Comparison of ENCODE assay signal across 8 cellular contexts in genomic region chr1:101238681-101239094, GRCh38. TPM values are rescaled to one million over a fixed set of nuclear protein-coding genes. Genes with fewer than 3 reads are reported as not detected.
DNase-seq lines count a peak whose midpoint lies in the region; ATAC-seq and TF ChIP-seq lines count a peak whose summit lies in the region.

No MANE protein-coding gene starts in this region.

- H3K4me1 ChIP-seq in right lobe of liver: no peaks in the 10 kb centered on the region

- WGBS in right lobe of liver (ENCODE audit: insufficient coverage, low coverage, low lambda C conversion rate, missing lambda C conversion rate): 5% methylated on average over 14 of the region's 17 CpGs

- no peaks in the 10 kb centered on the region for H3K27me3 ChIP-seq in right lobe of liver

- intact Hi-C loops in right lobe of liver (cut with DNase I): no loop called here

- H3K27ac ChIP-seq in right lobe of liver: peak overlapping the region; percentile 47 to 84 (median 79)

- no peaks in the 10 kb centered on the region for H3K9me3 ChIP-seq in right lobe of liver

- ATAC-seq in HG02759 (IDR thresholded peaks at IDR 0.05; ENCODE audit: unreplicated experiment) (peak; percentile 25), right lobe of liver (peak; percentile 69 to 80 (median 78)), HG03139 (IDR thresholded peaks at IDR 0.05; ENCODE audit: unreplicated experiment) (no peak)

- peak; percentile 89 to 97 (median 94) for TF ChIP-seq CTCF in right lobe of liver (IDR thresholded peaks at IDR 0.05)

- TF ChIP-seq POLR2A in right lobe of liver (IDR thresholded peaks at IDR 0.05): peak; percentile 25

- peak overlapping the region; percentile 53 to 74 (median 69) for H3K4me3 ChIP-seq in right lobe of liver

- peak; percentile 43 for DNase-seq in GDM1 (lab: John Stamatoyannopoulos, UW)
- peak; percentile 73 for DNase-seq in NCI-H2227 treated with DMSO at 0.1 percent for 48 hours (lab: John Stamatoyannopoulos, UW)
- DNase-seq in activated CD4-positive, alpha-beta T cell treated with anti-CD3 and anti-CD28 coated beads, Interleukin-2, amount 50 U/mL, for 24 hours (ENCODE audit: low read depth in 1 of 2, low spot score in 1 of 2): peak; percentile 81 to 85
- DNase-seq in dedifferentiated amniotic fluid mesenchymal stem cell (ENCODE audit: extremely low spot score): peak; percentile 92
- peak; percentile 87 to 91 (median 89) for DNase-seq in right lobe of liver
- peak; percentile 94 to 95 for DNase-seq in stimulated activated CD4-positive, alpha-beta T cell treated with anti-CD3 and anti-CD28 coated beads, Interleukin-2, amount 100 ng/mL, for 48 hours

- peaks cover 0 to 19% (median 0%) of the 10 kb centered on the region in 4 donors for H3K36me3 ChIP-seq in right lobe of liver

RNA-seq across cellular contexts. Expression of gene S1PR1, which starts 1.9 kb away (rescaled TPM):
- total RNA-seq in right lobe of liver: 10 to 100 TPM in 2 of 6 experiments, 1 to 10 TPM in 4; 9.0 to 14.8 (median 9.3) TPM

Comparison
In these comparisons a context has a peak if more than half of its experiments do, and no peak if none do; other contexts are left out.
1. DNase-seq: peak in every context shown above with its lines; median percentile 94 in stimulated activated CD4-positive, alpha-beta T cell treated with anti-CD3 and anti-CD28 coated beads, Interleukin-2, amount 100 ng/mL, for 48 hours; 92 in dedifferentiated amniotic fluid mesenchymal stem cell; 89 in right lobe of liver; 83 in activated CD4-positive, alpha-beta T cell treated with anti-CD3 and anti-CD28 coated beads, Interleukin-2, amount 50 U/mL, for 24 hours; 73 in NCI-H2227 treated with DMSO at 0.1 percent for 48 hours; 43 in GDM1.